In the genomic region with DNA sequence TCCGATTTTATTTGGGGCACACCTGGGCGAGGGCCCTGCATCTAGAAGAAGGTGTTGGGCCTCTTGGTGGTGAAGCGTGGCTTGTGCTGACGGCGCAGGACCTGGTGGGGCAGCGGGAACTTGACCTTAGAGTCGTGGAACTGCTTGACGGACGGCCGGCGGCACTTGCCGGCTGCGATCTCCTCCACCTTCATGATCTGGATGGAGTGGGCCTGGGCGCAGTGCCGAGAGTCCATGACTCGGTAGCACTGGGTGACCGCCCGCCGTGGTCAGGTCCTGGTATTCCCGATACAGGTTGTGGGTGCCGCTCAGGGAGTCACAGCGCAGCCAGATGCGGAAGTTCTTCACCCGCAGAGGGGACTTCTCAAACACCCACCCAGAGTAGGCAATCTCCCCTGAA, we compare ENCODE assay signal across 29 cellular contexts.
"Had no signal": no experiment of that assay in that cellular context is flagged by ENCODE, and none has a peak within 500 bp of the region (broad histone marks: within the 10 kb centered on the region; RNA-seq: fewer than 3 reads in every experiment).

No MANE protein-coding gene starts in this region.

- H3K4me1 ChIP-seq: neural progenitor cell, parathyroid adenoma, psoas muscle, right lobe of liver, sigmoid colon, suprapubic skin, testis, tibial artery, transverse colon, upper lobe of right lung, uterus had no signal

- H3K4me1 Mint-ChIP-seq: naive thymus-derived CD4-positive, alpha-beta T cell; natural killer cell; nephron; neural progenitor cell; stimulated activated memory B cell treated with anti-CD40 and anti-IgM and Interleukin-4, amounts not matched to agents 10 μg/mL and 1 μg/mL and 100 μg/mL, for 72 hours; stimulated activated naive CD8-positive, alpha-beta T cell treated with anti-CD3 and anti-CD28 coated beads, Interleukin-15, amount 100 ng/mL, for 72 hours had no signal

- H3K36me3 ChIP-seq: neural progenitor cell, neutrophil, ovary, right lobe of liver, sigmoid colon, suprapubic skin, tibial artery, transverse colon, upper lobe of right lung, uterus had no signal

- H3K9me3 Mint-ChIP-seq: stimulated activated naive CD8-positive, alpha-beta T cell treated with anti-CD3 and anti-CD28 coated beads, Interleukin-15, amount 100 ng/mL, for 72 hours had no signal

- FAIRE-seq: small intestine had no signal

- H3K27ac Mint-ChIP-seq: naive thymus-derived CD4-positive, alpha-beta T cell; natural killer cell; nephron; neural progenitor cell; progenitor cell of endocrine pancreas; stimulated activated memory B cell treated with anti-CD40 and anti-IgM and Interleukin-4, amounts not matched to agents 10 μg/mL and 1 μg/mL and 100 μg/mL, for 72 hours; stimulated activated naive CD8-positive, alpha-beta T cell treated with anti-CD3 and anti-CD28 coated beads, Interleukin-15, amount 100 ng/mL, for 72 hours; type B pancreatic cell had no signal

- H3K4me3 ChIP-seq: neural progenitor cell, ovary, psoas muscle, right lobe of liver, sigmoid colon, suprapubic skin, testis, tibial artery, transverse colon, upper lobe of right lung, uterus had no signal

- H3K27me3 Mint-ChIP-seq: progenitor cell of endocrine pancreas; stimulated activated memory B cell treated with anti-CD40 and anti-IgM and Interleukin-4, amounts not matched to agents 10 μg/mL and 1 μg/mL and 100 μg/mL, for 72 hours; type B pancreatic cell had no signal

- H3K9me3 ChIP-seq: neutrophil, ovary, psoas muscle, right lobe of liver, sigmoid colon, suprapubic skin, testis, tibial artery, transverse colon, upper lobe of right lung, uterus had no signal

- H3K9ac ChIP-seq: neural progenitor cell, parathyroid adenoma had no signal

- H3K36me3 Mint-ChIP-seq: naive thymus-derived CD4-positive, alpha-beta T cell; natural killer cell; neural progenitor cell; stimulated activated memory B cell treated with anti-CD40 and anti-IgM and Interleukin-4, amounts not matched to agents 10 μg/mL and 1 μg/mL and 100 μg/mL, for 72 hours; type B pancreatic cell had no signal

- H3K27me3 ChIP-seq: neural progenitor cell, neutrophil, ovary, sigmoid colon, suprapubic skin, testis, tibial artery, transverse colon, upper lobe of right lung had no signal

- ATAC-seq: naive thymus-derived CD4-positive, alpha-beta T cell; natural killer cell; psoas muscle; right cardiac atrium; stimulated activated memory B cell treated with anti-CD40 and anti-IgM and Interleukin-4, amounts not matched to agents 10 μg/mL and 1 μg/mL and 100 μg/mL, for 72 hours; stimulated activated naive CD8-positive, alpha-beta T cell treated with anti-CD3 and anti-CD28 coated beads, Interleukin-15, amount 100 ng/mL, for 72 hours; stimulated activated naive CD8-positive, alpha-beta T cell treated with anti-CD3 and anti-CD28 coated beads, Interleukin-15, Interleukin-2, amounts not matched to agents 100 U/mL and 50 U/mL, for 24 hours; upper lobe of right lung had no signal

- H3K27ac ChIP-seq: neural progenitor cell, neutrophil, ovary, parathyroid adenoma, psoas muscle, right lobe of liver, sigmoid colon, suprapubic skin, testis, tibial artery, transverse colon, upper lobe of right lung, uterus had no signal

- DNase-seq: naive thymus-derived CD4-positive, alpha-beta T cell; natural killer cell; ovary; psoas muscle; right cardiac atrium; right lobe of liver; sigmoid colon; small intestine; stimulated activated CD4-positive, alpha-beta T cell treated with anti-CD3 and anti-CD28 coated beads, Interleukin-15, amount 100 ng/mL, for 24 hours; stimulated activated CD4-positive, alpha-beta T cell treated with anti-CD3 and anti-CD28 coated beads, Interleukin-4, amount 100 ng/mL, for 1 hour; stimulated activated CD4-positive, alpha-beta T cell treated with anti-CD3 and anti-CD28 coated beads, Interleukin-4, amount 100 ng/mL, for 4 hours; stimulated activated CD8-positive, alpha-beta memory T cell treated with anti-CD3 and anti-CD28 coated beads, Interleukin-4, amount 100 ng/mL, for 48 hours; stimulated activated naive CD4-positive, alpha-beta T cell; stimulated activated naive CD8-positive, alpha-beta T cell treated with anti-CD3 and anti-CD28 coated beads, Interleukin-15, amount 100 ng/mL, for 72 hours; stimulated activated naive CD8-positive, alpha-beta T cell treated with anti-CD3 and anti-CD28 coated beads, Interleukin-15, Interleukin-2, amounts not matched to agents 100 U/mL and 50 U/mL, for 24 hours; substantia nigra; testis; tibial artery; transverse colon; upper lobe of right lung; uterus had no signal

- H3K4me3 Mint-ChIP-seq: naive thymus-derived CD4-positive, alpha-beta T cell; natural killer cell; nephron; neural progenitor cell; stimulated activated memory B cell treated with anti-CD40 and anti-IgM and Interleukin-4, amounts not matched to agents 10 μg/mL and 1 μg/mL and 100 μg/mL, for 72 hours; stimulated activated naive CD8-positive, alpha-beta T cell treated with anti-CD3 and anti-CD28 coated beads, Interleukin-15, amount 100 ng/mL, for 72 hours; type B pancreatic cell had no signal
